Comparison of ENCODE assay signal across 2 cellular contexts in the genomic region with DNA sequence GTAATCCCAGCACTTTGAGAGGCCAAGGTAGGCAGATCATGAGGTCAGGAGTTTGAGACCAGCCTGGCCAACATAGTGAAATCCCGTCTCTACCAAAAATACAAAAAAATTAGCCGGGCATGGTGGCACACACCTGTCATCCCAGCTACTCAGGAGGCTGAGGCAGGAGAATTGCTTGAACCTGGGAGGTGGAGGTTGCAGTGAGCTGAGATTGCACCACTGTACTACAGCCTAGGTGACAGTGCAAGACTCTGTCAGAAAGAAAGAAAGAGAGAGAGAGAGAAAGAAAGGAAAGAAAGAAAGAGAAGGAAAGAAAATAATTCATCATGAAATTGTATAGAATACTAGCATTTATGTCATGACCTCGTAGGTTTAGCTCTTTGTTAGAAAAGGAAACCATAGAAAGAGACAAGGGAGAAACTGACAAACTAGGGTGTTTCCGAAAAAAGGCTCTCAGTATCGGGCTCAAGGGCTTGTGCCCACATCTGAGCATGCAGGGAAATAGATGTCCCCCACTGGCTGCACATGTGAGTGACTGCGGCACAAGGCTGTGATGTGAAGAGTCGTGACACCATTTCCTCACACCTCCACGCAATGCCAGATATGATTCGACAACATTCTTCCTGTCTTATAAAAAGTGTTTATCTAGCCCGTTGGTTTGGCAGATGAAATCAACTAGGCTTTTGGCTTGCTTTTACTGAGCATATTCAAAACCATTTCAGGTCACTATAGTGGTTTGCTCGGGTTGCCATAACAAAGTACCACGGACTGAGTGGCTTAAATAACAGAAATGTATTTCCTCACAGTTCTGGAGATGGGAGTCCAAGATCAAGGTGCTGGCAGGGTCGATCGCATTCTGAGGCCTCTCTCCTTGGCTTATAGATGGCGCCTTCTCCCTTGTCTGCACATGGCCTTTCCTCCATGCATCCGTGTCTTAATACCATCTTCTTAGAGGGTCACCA.
TF ChIP-seq lines count a peak whose summit lies in the region.

No MANE protein-coding gene starts in this region.

TF ChIP-seq in GM23338, 12 proteins besides CTCF, POLR2A, EP300 and RAD21 (continues in another document):
- TF ChIP-seq STAT1 (IDR thresholded peaks at IDR 0.05; ENCODE audit: unreplicated experiment): no peak
- TF ChIP-seq, protein P1, sequence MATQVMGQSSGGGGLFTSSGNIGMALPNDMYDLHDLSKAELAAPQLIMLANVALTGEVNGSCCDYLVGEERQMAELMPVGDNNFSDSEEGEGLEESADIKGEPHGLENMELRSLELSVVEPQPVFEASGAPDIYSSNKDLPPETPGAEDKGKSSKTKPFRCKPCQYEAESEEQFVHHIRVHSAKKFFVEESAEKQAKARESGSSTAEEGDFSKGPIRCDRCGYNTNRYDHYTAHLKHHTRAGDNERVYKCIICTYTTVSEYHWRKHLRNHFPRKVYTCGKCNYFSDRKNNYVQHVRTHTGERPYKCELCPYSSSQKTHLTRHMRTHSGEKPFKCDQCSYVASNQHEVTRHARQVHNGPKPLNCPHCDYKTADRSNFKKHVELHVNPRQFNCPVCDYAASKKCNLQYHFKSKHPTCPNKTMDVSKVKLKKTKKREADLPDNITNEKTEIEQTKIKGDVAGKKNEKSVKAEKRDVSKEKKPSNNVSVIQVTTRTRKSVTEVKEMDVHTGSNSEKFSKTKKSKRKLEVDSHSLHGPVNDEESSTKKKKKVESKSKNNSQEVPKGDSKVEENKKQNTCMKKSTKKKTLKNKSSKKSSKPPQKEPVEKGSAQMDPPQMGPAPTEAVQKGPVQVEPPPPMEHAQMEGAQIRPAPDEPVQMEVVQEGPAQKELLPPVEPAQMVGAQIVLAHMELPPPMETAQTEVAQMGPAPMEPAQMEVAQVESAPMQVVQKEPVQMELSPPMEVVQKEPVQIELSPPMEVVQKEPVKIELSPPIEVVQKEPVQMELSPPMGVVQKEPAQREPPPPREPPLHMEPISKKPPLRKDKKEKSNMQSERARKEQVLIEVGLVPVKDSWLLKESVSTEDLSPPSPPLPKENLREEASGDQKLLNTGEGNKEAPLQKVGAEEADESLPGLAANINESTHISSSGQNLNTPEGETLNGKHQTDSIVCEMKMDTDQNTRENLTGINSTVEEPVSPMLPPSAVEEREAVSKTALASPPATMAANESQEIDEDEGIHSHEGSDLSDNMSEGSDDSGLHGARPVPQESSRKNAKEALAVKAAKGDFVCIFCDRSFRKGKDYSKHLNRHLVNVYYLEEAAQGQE (IDR thresholded peaks at IDR 0.05; ENCODE audit: unreplicated experiment): no peak
- TF ChIP-seq CREB1 (CRISPR knock-in tag; IDR thresholded peaks at IDR 0.05; ENCODE audit: low read depth): no peak
- no peak for TF ChIP-seq POLR2AphosphoS5 (IDR thresholded peaks at IDR 0.05; ENCODE audit: low read depth)
- no peak for TF ChIP-seq NANOG (IDR thresholded peaks at IDR 0.05; ENCODE audit: borderline replicate concordance)
- TF ChIP-seq, protein P2, sequence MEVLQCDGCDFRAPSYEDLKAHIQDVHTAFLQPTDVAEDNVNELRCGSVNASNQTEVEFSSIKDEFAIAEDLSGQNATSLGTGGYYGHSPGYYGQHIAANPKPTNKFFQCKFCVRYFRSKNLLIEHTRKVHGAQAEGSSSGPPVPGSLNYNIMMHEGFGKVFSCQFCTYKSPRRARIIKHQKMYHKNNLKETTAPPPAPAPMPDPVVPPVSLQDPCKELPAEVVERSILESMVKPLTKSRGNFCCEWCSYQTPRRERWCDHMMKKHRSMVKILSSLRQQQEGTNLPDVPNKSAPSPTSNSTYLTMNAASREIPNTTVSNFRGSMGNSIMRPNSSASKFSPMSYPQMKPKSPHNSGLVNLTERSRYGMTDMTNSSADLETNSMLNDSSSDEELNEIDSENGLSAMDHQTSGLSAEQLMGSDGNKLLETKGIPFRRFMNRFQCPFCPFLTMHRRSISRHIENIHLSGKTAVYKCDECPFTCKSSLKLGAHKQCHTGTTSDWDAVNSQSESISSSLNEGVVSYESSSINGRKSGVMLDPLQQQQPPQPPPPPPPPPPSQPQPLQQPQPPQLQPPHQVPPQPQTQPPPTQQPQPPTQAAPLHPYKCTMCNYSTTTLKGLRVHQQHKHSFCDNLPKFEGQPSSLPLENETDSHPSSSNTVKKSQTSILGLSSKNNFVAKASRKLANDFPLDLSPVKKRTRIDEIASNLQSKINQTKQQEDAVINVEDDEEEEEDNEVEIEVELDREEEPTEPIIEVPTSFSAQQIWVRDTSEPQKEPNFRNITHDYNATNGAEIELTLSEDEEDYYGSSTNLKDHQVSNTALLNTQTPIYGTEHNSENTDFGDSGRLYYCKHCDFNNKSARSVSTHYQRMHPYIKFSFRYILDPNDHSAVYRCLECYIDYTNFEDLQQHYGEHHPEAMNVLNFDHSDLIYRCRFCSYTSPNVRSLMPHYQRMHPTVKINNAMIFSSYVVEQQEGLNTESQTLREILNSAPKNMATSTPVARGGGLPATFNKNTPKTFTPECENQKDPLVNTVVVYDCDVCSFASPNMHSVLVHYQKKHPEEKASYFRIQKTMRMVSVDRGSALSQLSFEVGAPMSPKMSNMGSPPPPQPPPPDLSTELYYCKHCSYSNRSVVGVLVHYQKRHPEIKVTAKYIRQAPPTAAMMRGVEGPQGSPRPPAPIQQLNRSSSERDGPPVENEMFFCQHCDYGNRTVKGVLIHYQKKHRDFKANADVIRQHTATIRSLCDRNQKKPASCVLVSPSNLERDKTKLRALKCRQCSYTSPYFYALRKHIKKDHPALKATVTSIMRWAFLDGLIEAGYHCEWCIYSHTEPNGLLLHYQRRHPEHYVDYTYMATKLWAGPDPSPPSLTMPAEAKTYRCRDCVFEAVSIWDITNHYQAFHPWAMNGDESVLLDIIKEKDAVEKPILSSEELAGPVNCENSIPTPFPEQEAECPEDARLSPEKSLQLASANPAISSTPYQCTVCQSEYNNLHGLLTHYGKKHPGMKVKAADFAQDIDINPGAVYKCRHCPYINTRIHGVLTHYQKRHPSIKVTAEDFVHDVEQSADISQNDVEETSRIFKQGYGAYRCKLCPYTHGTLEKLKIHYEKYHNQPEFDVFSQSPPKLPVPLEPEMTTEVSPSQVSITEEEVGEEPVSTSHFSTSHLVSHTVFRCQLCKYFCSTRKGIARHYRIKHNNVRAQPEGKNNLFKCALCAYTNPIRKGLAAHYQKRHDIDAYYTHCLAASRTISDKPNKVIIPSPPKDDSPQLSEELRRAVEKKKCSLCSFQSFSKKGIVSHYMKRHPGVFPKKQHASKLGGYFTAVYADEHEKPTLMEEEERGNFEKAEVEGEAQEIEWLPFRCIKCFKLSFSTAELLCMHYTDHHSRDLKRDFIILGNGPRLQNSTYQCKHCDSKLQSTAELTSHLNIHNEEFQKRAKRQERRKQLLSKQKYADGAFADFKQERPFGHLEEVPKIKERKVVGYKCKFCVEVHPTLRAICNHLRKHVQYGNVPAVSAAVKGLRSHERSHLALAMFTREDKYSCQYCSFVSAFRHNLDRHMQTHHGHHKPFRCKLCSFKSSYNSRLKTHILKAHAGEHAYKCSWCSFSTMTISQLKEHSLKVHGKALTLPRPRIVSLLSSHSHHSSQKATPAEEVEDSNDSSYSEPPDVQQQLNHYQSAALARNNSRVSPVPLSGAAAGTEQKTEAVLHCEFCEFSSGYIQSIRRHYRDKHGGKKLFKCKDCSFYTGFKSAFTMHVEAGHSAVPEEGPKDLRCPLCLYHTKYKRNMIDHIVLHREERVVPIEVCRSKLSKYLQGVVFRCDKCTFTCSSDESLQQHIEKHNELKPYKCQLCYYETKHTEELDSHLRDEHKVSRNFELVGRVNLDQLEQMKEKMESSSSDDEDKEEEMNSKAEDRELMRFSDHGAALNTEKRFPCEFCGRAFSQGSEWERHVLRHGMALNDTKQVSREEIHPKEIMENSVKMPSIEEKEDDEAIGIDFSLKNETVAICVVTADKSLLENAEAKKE (CRISPR knock-in tag; IDR thresholded peaks at IDR 0.05): no peak
- TF ChIP-seq EZH2 (IDR thresholded peaks at IDR 0.05; ENCODE audit: low read depth, unreplicated experiment): no peak

TF ChIP-seq in GM12878, 131 proteins besides CTCF, POLR2A, EP300 and RAD21 (continues in another document):
- TF ChIP-seq WRNIP1 (IDR thresholded peaks at IDR 0.05; ENCODE audit: borderline replicate concordance, low read depth, low read length) (0 out of 2 replicates have a peak, but pooled peaks have one; percentile 41), ASH2L (IDR thresholded peaks at IDR 0.05; ENCODE audit: borderline replicate concordance, low read depth) (no peak), PAX5 (IDR thresholded peaks at IDR 0.05; ENCODE audit: borderline replicate concordance, low read depth, low read length) (peak; percentile 60; the same call in 1 of the 2 replicates), ZNF24 (IDR thresholded peaks at IDR 0.05) (no peak), POLR2AphosphoS2 (IDR thresholded peaks at IDR 0.05; ENCODE audit: low read depth, low read length) (peak; percentile 77; the same call in 1 of the 2 replicates), KDM1A (IDR thresholded peaks at IDR 0.05; ENCODE audit: borderline replicate concordance) (no peak), SRF (IDR thresholded peaks at IDR 0.05; ENCODE audit: low read depth in 2 of 2, low read length in 2 of 2) (no peak), ZBED1 (IDR thresholded peaks at IDR 0.05; ENCODE audit: borderline replicate concordance) (peak; percentile 76), IKZF1 (conservative IDR thresholded peaks at IDR 0.05) (no peak), CREB1 (IDR thresholded peaks at IDR 0.05; ENCODE audit: low read depth) (peak; percentile 96), BMI1 (IDR thresholded peaks at IDR 0.05; ENCODE audit: borderline replicate concordance) (peak; percentile 39; the same call in 1 of the 2 replicates), GABPA (IDR thresholded peaks at IDR 0.05; ENCODE audit: low read depth) (no peak), NFYA (IDR thresholded peaks at IDR 0.05; ENCODE audit: borderline replicate concordance, low read depth, low read length) (no peak), TCF12 (IDR thresholded peaks at IDR 0.05; ENCODE audit: low read depth, low read length) (no peak), YY1 (IDR thresholded peaks at IDR 0.05; ENCODE audit: low read depth, low read length) (no peak), RUNX3 (IDR thresholded peaks at IDR 0.05; ENCODE audit: low read length) (peak; percentile 43; the same call in 1 of the 2 replicates), CBFB (IDR thresholded peaks at IDR 0.05; ENCODE audit: low read depth) (no peak), CREM (IDR thresholded peaks at IDR 0.05; ENCODE audit: low read depth) (peak; percentile 87), SMAD5 (IDR thresholded peaks at IDR 0.05; ENCODE audit: low read depth) (peak; percentile 12; the same call in 1 of the 2 replicates)
- TF ChIP-seq, protein P3, sequence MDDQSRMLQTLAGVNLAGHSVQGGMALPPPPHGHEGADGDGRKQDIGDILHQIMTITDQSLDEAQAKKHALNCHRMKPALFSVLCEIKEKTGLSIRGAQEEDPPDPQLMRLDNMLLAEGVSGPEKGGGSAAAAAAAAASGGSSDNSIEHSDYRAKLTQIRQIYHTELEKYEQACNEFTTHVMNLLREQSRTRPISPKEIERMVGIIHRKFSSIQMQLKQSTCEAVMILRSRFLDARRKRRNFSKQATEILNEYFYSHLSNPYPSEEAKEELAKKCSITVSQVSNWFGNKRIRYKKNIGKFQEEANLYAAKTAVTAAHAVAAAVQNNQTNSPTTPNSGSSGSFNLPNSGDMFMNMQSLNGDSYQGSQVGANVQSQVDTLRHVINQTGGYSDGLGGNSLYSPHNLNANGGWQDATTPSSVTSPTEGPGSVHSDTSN (IDR thresholded peaks at IDR 0.05; ENCODE audit: insufficient replicate concordance, low read depth, low read length): peak; percentile 77
- TF ChIP-seq, protein P4, sequence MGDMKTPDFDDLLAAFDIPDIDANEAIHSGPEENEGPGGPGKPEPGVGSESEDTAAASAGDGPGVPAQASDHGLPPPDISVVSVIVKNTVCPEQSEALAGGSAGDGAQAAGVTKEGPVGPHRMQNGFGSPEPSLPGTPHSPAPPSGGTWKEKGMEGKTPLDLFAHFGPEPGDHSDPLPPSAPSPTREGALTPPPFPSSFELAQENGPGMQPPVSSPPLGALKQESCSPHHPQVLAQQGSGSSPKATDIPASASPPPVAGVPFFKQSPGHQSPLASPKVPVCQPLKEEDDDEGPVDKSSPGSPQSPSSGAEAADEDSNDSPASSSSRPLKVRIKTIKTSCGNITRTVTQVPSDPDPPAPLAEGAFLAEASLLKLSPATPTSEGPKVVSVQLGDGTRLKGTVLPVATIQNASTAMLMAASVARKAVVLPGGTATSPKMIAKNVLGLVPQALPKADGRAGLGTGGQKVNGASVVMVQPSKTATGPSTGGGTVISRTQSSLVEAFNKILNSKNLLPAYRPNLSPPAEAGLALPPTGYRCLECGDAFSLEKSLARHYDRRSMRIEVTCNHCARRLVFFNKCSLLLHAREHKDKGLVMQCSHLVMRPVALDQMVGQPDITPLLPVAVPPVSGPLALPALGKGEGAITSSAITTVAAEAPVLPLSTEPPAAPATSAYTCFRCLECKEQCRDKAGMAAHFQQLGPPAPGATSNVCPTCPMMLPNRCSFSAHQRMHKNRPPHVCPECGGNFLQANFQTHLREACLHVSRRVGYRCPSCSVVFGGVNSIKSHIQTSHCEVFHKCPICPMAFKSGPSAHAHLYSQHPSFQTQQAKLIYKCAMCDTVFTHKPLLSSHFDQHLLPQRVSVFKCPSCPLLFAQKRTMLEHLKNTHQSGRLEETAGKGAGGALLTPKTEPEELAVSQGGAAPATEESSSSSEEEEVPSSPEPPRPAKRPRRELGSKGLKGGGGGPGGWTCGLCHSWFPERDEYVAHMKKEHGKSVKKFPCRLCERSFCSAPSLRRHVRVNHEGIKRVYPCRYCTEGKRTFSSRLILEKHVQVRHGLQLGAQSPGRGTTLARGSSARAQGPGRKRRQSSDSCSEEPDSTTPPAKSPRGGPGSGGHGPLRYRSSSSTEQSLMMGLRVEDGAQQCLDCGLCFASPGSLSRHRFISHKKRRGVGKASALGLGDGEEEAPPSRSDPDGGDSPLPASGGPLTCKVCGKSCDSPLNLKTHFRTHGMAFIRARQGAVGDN (IDR thresholded peaks at IDR 0.05): peak; percentile 57; the same call in 1 of the 2 replicates
- TF ChIP-seq, protein P5, sequence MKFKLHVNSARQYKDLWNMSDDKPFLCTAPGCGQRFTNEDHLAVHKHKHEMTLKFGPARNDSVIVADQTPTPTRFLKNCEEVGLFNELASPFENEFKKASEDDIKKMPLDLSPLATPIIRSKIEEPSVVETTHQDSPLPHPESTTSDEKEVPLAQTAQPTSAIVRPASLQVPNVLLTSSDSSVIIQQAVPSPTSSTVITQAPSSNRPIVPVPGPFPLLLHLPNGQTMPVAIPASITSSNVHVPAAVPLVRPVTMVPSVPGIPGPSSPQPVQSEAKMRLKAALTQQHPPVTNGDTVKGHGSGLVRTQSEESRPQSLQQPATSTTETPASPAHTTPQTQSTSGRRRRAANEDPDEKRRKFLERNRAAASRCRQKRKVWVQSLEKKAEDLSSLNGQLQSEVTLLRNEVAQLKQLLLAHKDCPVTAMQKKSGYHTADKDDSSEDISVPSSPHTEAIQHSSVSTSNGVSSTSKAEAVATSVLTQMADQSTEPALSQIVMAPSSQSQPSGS (IDR thresholded peaks at IDR 0.05; ENCODE audit: low read length): no peak; the same call in 1 of the 2 replicates
- TF ChIP-seq, protein P6, sequence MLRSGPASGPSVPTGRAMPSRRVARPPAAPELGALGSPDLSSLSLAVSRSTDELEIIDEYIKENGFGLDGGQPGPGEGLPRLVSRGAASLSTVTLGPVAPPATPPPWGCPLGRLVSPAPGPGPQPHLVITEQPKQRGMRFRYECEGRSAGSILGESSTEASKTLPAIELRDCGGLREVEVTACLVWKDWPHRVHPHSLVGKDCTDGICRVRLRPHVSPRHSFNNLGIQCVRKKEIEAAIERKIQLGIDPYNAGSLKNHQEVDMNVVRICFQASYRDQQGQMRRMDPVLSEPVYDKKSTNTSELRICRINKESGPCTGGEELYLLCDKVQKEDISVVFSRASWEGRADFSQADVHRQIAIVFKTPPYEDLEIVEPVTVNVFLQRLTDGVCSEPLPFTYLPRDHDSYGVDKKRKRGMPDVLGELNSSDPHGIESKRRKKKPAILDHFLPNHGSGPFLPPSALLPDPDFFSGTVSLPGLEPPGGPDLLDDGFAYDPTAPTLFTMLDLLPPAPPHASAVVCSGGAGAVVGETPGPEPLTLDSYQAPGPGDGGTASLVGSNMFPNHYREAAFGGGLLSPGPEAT (IDR thresholded peaks at IDR 0.05; ENCODE audit: low read depth): no peak
